ENCODE assay signal across 27 cellular contexts in the genomic region with DNA sequence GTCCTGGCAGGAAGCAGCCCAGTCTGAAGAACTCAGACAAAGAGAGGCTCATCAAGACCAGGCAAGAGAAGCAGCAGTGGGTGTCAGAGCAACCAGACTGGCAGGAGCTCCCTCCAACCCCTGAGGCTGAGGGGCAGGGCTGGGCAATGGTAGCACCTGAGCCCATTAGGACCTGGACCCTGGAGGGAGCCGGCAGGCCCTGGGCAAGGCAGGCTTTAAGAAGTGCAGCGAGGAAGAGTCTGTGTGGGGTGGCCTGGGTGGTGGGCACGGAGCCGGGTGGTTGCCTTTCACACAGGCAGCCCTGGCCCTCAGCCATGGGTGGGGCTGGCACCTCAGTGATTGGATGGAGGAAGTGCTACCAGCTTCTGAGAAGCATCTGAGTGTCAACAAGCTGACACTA. TPM values are rescaled to one million over a fixed set of nuclear protein-coding genes. Genes with fewer than 3 reads are reported as not detected.
DNase-seq lines count a peak whose midpoint lies in the region; ATAC-seq and TF ChIP-seq lines count a peak whose summit lies in the region.
"Had no signal": no experiment of that assay in that cellular context is flagged by ENCODE, and none has a peak within 500 bp of the region (broad histone marks: within the 10 kb centered on the region; RNA-seq: fewer than 3 reads in every experiment).

No MANE protein-coding gene starts in this region.

- peak; percentile 55 for ATAC-seq in central memory CD8-positive, alpha-beta T cell (replicated peaks; ENCODE audit: extremely low read depth, poor library complexity, severe bottlenecking)
- peak; percentile 31 for ATAC-seq in mucosa of descending colon
- peak; percentile 17 for ATAC-seq in stimulated activated naive CD8-positive, alpha-beta T cell treated with anti-CD3 and anti-CD28 coated beads, Interleukin-15, amount 100 ng/mL, for 72 hours
- no peak for ATAC-seq in HG03135 (IDR thresholded peaks at IDR 0.05; ENCODE audit: unreplicated experiment)
- ATAC-seq: activated CD4-positive, alpha-beta T cell treated with anti-CD3 and anti-CD28 coated beads for 36 hours; activated T-cell treated with anti-CD3 and anti-CD28 coated beads, Interleukin-2, amount 50 U/mL, for 72 hours; T-cell had no signal

- H3K36me3 Mint-ChIP-seq in activated naive CD8-positive, alpha-beta T cell = no peaks in the 10 kb centered on the region
- peaks cover 3% of the 10 kb centered on the region for H3K36me3 Mint-ChIP-seq in activated naive CD8-positive, alpha-beta T cell treated with anti-CD3 and anti-CD28 coated beads for 36 hours
- H3K36me3 Mint-ChIP-seq in central memory CD8-positive, alpha-beta T cell (ENCODE audit: insufficient read depth) = peaks cover 3% of the 10 kb centered on the region
- no peaks in the 10 kb centered on the region for H3K36me3 Mint-ChIP-seq in activated T-helper 2 cell treated with anti-CD3 and anti-CD28 coated beads, Interferon-gamma antibody, Interleukin-2, Interleukin-4, amounts not matched to agents 10 μg/mL and 5 μg/mL and 100 μg/mL, durations not matched to agents 14 hours and 24 hours and 36 hours (ENCODE audit: low read depth)
- H3K36me3 Mint-ChIP-seq: mesothelial cell of epicardium, T-cell had no signal

- H3K27ac Mint-ChIP-seq in activated naive CD8-positive, alpha-beta T cell = peak overlapping the region; percentile 16
- no peak overlapping the region for H3K27ac Mint-ChIP-seq in activated naive CD8-positive, alpha-beta T cell treated with anti-CD3 and anti-CD28 coated beads for 36 hours
- H3K27ac Mint-ChIP-seq in central memory CD8-positive, alpha-beta T cell (ENCODE audit: low read depth) = peak overlapping the region; percentile 63
- H3K27ac Mint-ChIP-seq in stimulated activated naive CD8-positive, alpha-beta T cell treated with anti-CD3 and anti-CD28 coated beads, Interleukin-15, amount 100 ng/mL, for 72 hours = peak overlapping the region; percentile 58 to 95
- H3K27ac Mint-ChIP-seq in activated T-helper 2 cell treated with anti-CD3 and anti-CD28 coated beads, Interferon-gamma antibody, Interleukin-2, Interleukin-4, amounts not matched to agents 10 μg/mL and 5 μg/mL and 100 μg/mL, durations not matched to agents 14 hours and 24 hours and 36 hours = no peak overlapping the region
- H3K27ac Mint-ChIP-seq: activated CD4-positive, alpha-beta T cell treated with anti-CD3 and anti-CD28 coated beads for 36 hours; activated T-cell treated with anti-CD3 and anti-CD28 coated beads, Interleukin-2, amount 50 U/mL, for 72 hours; HFFc6; mesothelial cell of epicardium; progenitor cell of endocrine pancreas had no signal

- H3K27ac ChIP-seq in smooth muscle cell (ENCODE audit: low read depth) = no peak overlapping the region
- H3K27ac ChIP-seq: brain microvascular endothelial cell, GM23248, thyroid gland had no signal

- no peak overlapping the region for H2AFZ ChIP-seq in smooth muscle cell (ENCODE audit: low read depth)
- H2AFZ ChIP-seq: GM23248 had no signal

- H3K36me3 ChIP-seq in mucosa of descending colon (ENCODE audit: low read depth) (no peaks in the 10 kb centered on the region), smooth muscle cell (ENCODE audit: low read depth) (no peaks in the 10 kb centered on the region)
- H3K36me3 ChIP-seq: brain microvascular endothelial cell, thyroid gland had no signal

- H3K4me3 Mint-ChIP-seq in activated naive CD8-positive, alpha-beta T cell = no peak overlapping the region
- H3K4me3 Mint-ChIP-seq in activated naive CD8-positive, alpha-beta T cell treated with anti-CD3 and anti-CD28 coated beads for 36 hours = no peak overlapping the region
- no peak overlapping the region for H3K4me3 Mint-ChIP-seq in central memory CD8-positive, alpha-beta T cell
- no peak overlapping the region for H3K4me3 Mint-ChIP-seq in stimulated activated naive CD8-positive, alpha-beta T cell treated with anti-CD3 and anti-CD28 coated beads, Interleukin-15, amount 100 ng/mL, for 72 hours
- H3K4me3 Mint-ChIP-seq in activated T-helper 2 cell treated with anti-CD3 and anti-CD28 coated beads, Interferon-gamma antibody, Interleukin-2, Interleukin-4, amounts not matched to agents 10 μg/mL and 5 μg/mL and 100 μg/mL, durations not matched to agents 14 hours and 24 hours and 36 hours (ENCODE audit: low read depth) = no peak overlapping the region
- H3K4me3 Mint-ChIP-seq: activated CD4-positive, alpha-beta T cell treated with anti-CD3 and anti-CD28 coated beads for 36 hours; activated T-cell treated with anti-CD3 and anti-CD28 coated beads, Interleukin-2, amount 50 U/mL, for 72 hours; HFFc6; mesothelial cell of epicardium; T-cell had no signal

- intact Hi-C loops in mucosa of descending colon (cut with DNase I, micrococcal nuclease) = no loop called here
- intact Hi-C loops in activated T-helper 2 cell treated with anti-CD3 and anti-CD28 coated beads, Interferon-gamma antibody, Interleukin-2, Interleukin-4, amounts not matched to agents 10 μg/mL and 5 μg/mL and 100 μg/mL, durations not matched to agents 14 hours and 24 hours and 36 hours (cut with micrococcal nuclease) = no loop called here

- H3K9me3 ChIP-seq in mucosa of descending colon (peaks cover 39% of the 10 kb centered on the region), smooth muscle cell (replicated peaks; ENCODE audit: low read depth) (no peaks in the 10 kb centered on the region)
- H3K9me3 ChIP-seq: thyroid gland had no signal

- peaks cover 26% of the 10 kb centered on the region for H3K4me1 Mint-ChIP-seq in activated naive CD8-positive, alpha-beta T cell (ENCODE audit: low read depth)
- peaks cover 15% of the 10 kb centered on the region for H3K4me1 Mint-ChIP-seq in activated naive CD8-positive, alpha-beta T cell treated with anti-CD3 and anti-CD28 coated beads for 36 hours
- peaks cover 20% of the 10 kb centered on the region for H3K4me1 Mint-ChIP-seq in central memory CD8-positive, alpha-beta T cell
- peaks cover 37% of the 10 kb centered on the region for H3K4me1 Mint-ChIP-seq in stimulated activated naive CD8-positive, alpha-beta T cell treated with anti-CD3 and anti-CD28 coated beads, Interleukin-15, amount 100 ng/mL, for 72 hours
- peaks cover 10% of the 10 kb centered on the region for H3K4me1 Mint-ChIP-seq in activated T-helper 2 cell treated with anti-CD3 and anti-CD28 coated beads, Interferon-gamma antibody, Interleukin-2, Interleukin-4, amounts not matched to agents 10 μg/mL and 5 μg/mL and 100 μg/mL, durations not matched to agents 14 hours and 24 hours and 36 hours (ENCODE audit: low read depth)

- H3F3A ChIP-seq in smooth muscle cell (ENCODE audit: low read depth) = no peaks in the 10 kb centered on the region

- no peaks in the 10 kb centered on the region for H3K27me3 Mint-ChIP-seq in activated naive CD8-positive, alpha-beta T cell
- no peaks in the 10 kb centered on the region for H3K27me3 Mint-ChIP-seq in activated naive CD8-positive, alpha-beta T cell treated with anti-CD3 and anti-CD28 coated beads for 36 hours
- H3K27me3 Mint-ChIP-seq in central memory CD8-positive, alpha-beta T cell = no peaks in the 10 kb centered on the region
- H3K27me3 Mint-ChIP-seq in stimulated activated naive CD8-positive, alpha-beta T cell treated with anti-CD3 and anti-CD28 coated beads, Interleukin-15, amount 100 ng/mL, for 72 hours = no peaks in the 10 kb centered on the region
- no peaks in the 10 kb centered on the region for H3K27me3 Mint-ChIP-seq in activated T-helper 2 cell treated with anti-CD3 and anti-CD28 coated beads, Interferon-gamma antibody, Interleukin-2, Interleukin-4, amounts not matched to agents 10 μg/mL and 5 μg/mL and 100 μg/mL, durations not matched to agents 14 hours and 24 hours and 36 hours (ENCODE audit: low read depth)
- H3K27me3 Mint-ChIP-seq: activated CD4-positive, alpha-beta T cell treated with anti-CD3 and anti-CD28 coated beads for 36 hours; progenitor cell of endocrine pancreas; T-cell had no signal

- no peaks in the 10 kb centered on the region for H3K4me1 ChIP-seq in mucosa of descending colon (ENCODE audit: low read depth)
- no peaks in the 10 kb centered on the region for H3K4me1 ChIP-seq in smooth muscle cell (ENCODE audit: low read depth)
- H3K4me1 ChIP-seq: Caco-2, thyroid gland had no signal

- no peaks in the 10 kb centered on the region for H3K9me3 Mint-ChIP-seq in activated naive CD8-positive, alpha-beta T cell (ENCODE audit: low read depth)
- H3K9me3 Mint-ChIP-seq in activated naive CD8-positive, alpha-beta T cell treated with anti-CD3 and anti-CD28 coated beads for 36 hours = peaks cover 4% of the 10 kb centered on the region
- H3K9me3 Mint-ChIP-seq in central memory CD8-positive, alpha-beta T cell = no peaks in the 10 kb centered on the region
- H3K9me3 Mint-ChIP-seq in stimulated activated naive CD8-positive, alpha-beta T cell treated with anti-CD3 and anti-CD28 coated beads, Interleukin-15, amount 100 ng/mL, for 72 hours = peaks cover 4 to 9% of the 10 kb centered on the region in 2 donors
- no peaks in the 10 kb centered on the region for H3K9me3 Mint-ChIP-seq in activated T-helper 2 cell treated with anti-CD3 and anti-CD28 coated beads, Interferon-gamma antibody, Interleukin-2, Interleukin-4, amounts not matched to agents 10 μg/mL and 5 μg/mL and 100 μg/mL, durations not matched to agents 14 hours and 24 hours and 36 hours

- no peak overlapping the region for H3K9ac ChIP-seq in smooth muscle cell (ENCODE audit: low read depth)
- H3K9ac ChIP-seq: GM23248 had no signal

- no peak for DNase-seq in activated naive CD8-positive, alpha-beta T cell treated with anti-CD3 and anti-CD28 coated beads for 36 hours
- no peak for DNase-seq in central memory CD8-positive, alpha-beta T cell (ENCODE audit: low spot score in 2 of 2)
- DNase-seq in mucosa of descending colon = peak in 1 of 3 donors; percentile 61
- no peak for DNase-seq in stimulated activated naive CD8-positive, alpha-beta T cell treated with anti-CD3 and anti-CD28 coated beads, Interleukin-15, amount 100 ng/mL, for 72 hours
- no peak for DNase-seq in smooth muscle cell (lab: John Stamatoyannopoulos, UW; ENCODE audit: unreplicated experiment)
- DNase-seq in activated T-helper 2 cell treated with anti-CD3 and anti-CD28 coated beads, Interferon-gamma antibody, Interleukin-2, Interleukin-4, amounts not matched to agents 10 μg/mL and 5 μg/mL and 100 μg/mL, durations not matched to agents 14 hours and 24 hours and 36 hours (ENCODE audit: low spot score) = no peak
- DNase-seq: 8988T; activated CD4-positive, alpha-beta T cell treated with anti-CD3 and anti-CD28 coated beads for 36 hours; activated T-cell treated with anti-CD3 and anti-CD28 coated beads, Interleukin-2, amount 50 U/mL, for 72 hours; brain microvascular endothelial cell; Caco-2; cortex of kidney; glutamatergic neuron; GM23248; HFFc6; NCI-H1092 treated with DMSO at 0.1 percent for 48 hours; NCI-H2029 treated with DMSO at 0.1 percent for 48 hours; NCI-H226; NCI-H82; stimulated activated CD4-positive, alpha-beta T cell treated with anti-CD3 and anti-CD28 coated beads, Interleukin-2, amount 100 ng/mL, for 24 hours; stimulated activated naive CD4-positive, alpha-beta T cell; T-cell; thyroid gland had no signal

- no peak for TF ChIP-seq CTCF in mucosa of descending colon (IDR thresholded peaks at IDR 0.05)
- no peak for TF ChIP-seq CTCF in smooth muscle cell (IDR thresholded peaks at IDR 0.05; ENCODE audit: borderline replicate concordance, insufficient read depth, poor library complexity, severe bottlenecking)

- no peaks in the 10 kb centered on the region for H4K20me1 ChIP-seq in smooth muscle cell (ENCODE audit: low read depth)

- H3K27me3 ChIP-seq in smooth muscle cell (ENCODE audit: low read depth) = no peaks in the 10 kb centered on the region
- H3K27me3 ChIP-seq: brain microvascular endothelial cell, thyroid gland had no signal

- WGBS in smooth muscle cell (ENCODE audit: low lambda C conversion rate) = 82% methylated on average over 4 of the region's 4 CpGs

- H3K4me2 ChIP-seq in smooth muscle cell = no peak overlapping the region

- H3K4me3 ChIP-seq in mucosa of descending colon = no peak overlapping the region
- H3K4me3 ChIP-seq in smooth muscle cell = no peak overlapping the region
- H3K4me3 ChIP-seq: GM23248, thyroid gland had no signal

- no peaks in the 10 kb centered on the region for H3K79me2 ChIP-seq in smooth muscle cell (ENCODE audit: low read depth)

RNA-seq across cellular contexts. Expression of gene IRF4, which starts 33.1 kb away (rescaled TPM):
- total RNA-seq in activated naive CD8-positive, alpha-beta T cell treated with anti-CD3 and anti-CD28 coated beads for 36 hours = 100 to 1,000 TPM; 432 to 438 TPM
- total RNA-seq in mucosa of descending colon = 10 to 100 TPM in 1 of 3 donors, 1 to 10 TPM in 2; 2.8 to 10.5 (median 4.5) TPM
- total RNA-seq in smooth muscle cell = 0.04 TPM in 1 of 2 replicates, not detected in the other
- not detected in 2 replicates for polyA plus RNA-seq in smooth muscle cell
- 1,053 and 1,062 TPM in 2 replicates for total RNA-seq in activated T-helper 2 cell treated with anti-CD3 and anti-CD28 coated beads, Interferon-gamma antibody, Interleukin-2, Interleukin-4, amounts not matched to agents 10 μg/mL and 5 μg/mL and 100 μg/mL, durations not matched to agents 14 hours and 24 hours and 36 hours
- total RNA-seq: Caco-2, GM23248, HFFc6, mesothelial cell of epicardium, progenitor cell of endocrine pancreas had no signal

Comparison
In these comparisons a context has a peak if more than half of its experiments do, and no peak if none do; other contexts are left out.
1. H3K27ac Mint-ChIP-seq: peak in activated naive CD8-positive, alpha-beta T cell (single experiment), central memory CD8-positive, alpha-beta T cell (single experiment) and stimulated activated naive CD8-positive, alpha-beta T cell treated with anti-CD3 and anti-CD28 coated beads, Interleukin-15, amount 100 ng/mL, for 72 hours (2 of 2); none in activated naive CD8-positive, alpha-beta T cell treated with anti-CD3 and anti-CD28 coated beads for 36 hours (single experiment) and activated T-helper 2 cell treated with anti-CD3 and anti-CD28 coated beads, Interferon-gamma antibody, Interleukin-2, Interleukin-4, amounts not matched to agents 10 μg/mL and 5 μg/mL and 100 μg/mL, durations not matched to agents 14 hours and 24 hours and 36 hours (single experiment).
2. RNA of gene IRF4, which starts 33.1 kb away (total RNA-seq): 1,053 to 1,062 TPM in activated T-helper 2 cell treated with anti-CD3 and anti-CD28 coated beads, Interferon-gamma antibody, Interleukin-2, Interleukin-4, amounts not matched to agents 10 μg/mL and 5 μg/mL and 100 μg/mL, durations not matched to agents 14 hours and 24 hours and 36 hours and 432 to 438 TPM in activated naive CD8-positive, alpha-beta T cell treated with anti-CD3 and anti-CD28 coated beads for 36 hours; 2.8 to 10.5 TPM in mucosa of descending colon and 0.04 TPM in smooth muscle cell; every median in the first group is over 10 times any median in the second.